In the genomic region with DNA sequence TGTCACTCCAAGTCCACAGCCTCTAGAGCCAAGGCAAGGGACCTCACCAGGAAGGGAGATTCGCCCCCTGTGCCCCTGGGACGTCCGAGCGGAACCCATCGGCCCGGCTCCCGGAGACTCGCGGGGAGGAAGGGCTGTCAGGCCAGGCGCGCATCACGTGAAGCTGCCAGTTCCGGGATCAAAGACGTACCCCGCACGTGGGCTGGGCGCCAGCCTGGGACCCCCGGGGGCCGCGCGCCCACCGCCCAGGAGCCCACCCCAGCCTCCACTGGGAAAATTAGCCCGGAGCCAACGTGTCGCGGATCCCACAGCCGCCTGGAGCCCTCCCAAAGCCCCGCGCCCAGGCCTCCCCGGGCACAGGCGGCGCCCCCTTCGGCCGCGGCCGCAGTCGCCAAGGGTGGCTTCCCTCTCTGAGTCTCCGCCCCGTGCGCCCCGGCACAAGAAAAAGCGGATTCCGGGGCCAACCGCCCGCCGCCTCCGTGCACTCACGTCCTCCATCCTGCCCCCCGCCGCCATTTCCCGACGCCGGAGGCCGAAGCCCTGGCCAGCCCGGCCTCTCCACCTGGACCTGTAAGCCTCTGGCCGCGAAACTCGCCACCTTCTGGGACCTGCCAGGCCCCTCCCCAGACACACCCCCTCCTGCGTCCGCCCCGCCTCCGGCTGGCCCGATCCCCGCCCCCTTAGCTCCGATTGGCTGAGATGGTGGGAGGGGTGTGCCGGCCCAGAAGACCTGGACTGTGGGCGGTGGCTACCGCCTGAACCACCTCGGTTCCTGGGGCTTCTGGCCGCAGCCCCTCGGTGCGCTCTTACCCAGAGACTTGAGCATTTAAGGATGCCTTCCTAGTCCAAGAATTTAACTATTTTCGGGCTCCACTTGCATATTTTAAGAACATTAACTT, we compare ENCODE assay signal across 8 cellular contexts. TPM values are rescaled to one million over a fixed set of nuclear protein-coding genes. Genes with fewer than 3 reads are reported as not detected.
A peak's percentile ranks its signal among the peaks of the same experiment; 100 is the strongest.
DNase-seq lines count a peak whose midpoint lies in the region; ATAC-seq and TF ChIP-seq lines count a peak whose summit lies in the region.

A gene (minus strand): TSS at position 603 of the 899 bp plus-strand sequence. CDS start 87 bp downstream, at position 516.

- H3K36me3 Mint-ChIP-seq in chondrocyte (ENCODE audit: low read depth), result no peaks in the 10 kb centered on the region

- H3K27me3 ChIP-seq in kidney epithelial cell (ENCODE audit: control insufficient read depth, insufficient read depth, low read length), result no peaks in the 10 kb centered on the region

- no peaks in the 10 kb centered on the region for H3K9me3 Mint-ChIP-seq in chondrocyte (ENCODE audit: low read depth)

- peaks cover 17% of the 10 kb centered on the region for H3K4me1 Mint-ChIP-seq in chondrocyte (ENCODE audit: low read depth)

- ATAC-seq in GM19025 (IDR thresholded peaks at IDR 0.05; ENCODE audit: low read depth, unreplicated experiment) (peak; percentile 95), HG03342 (IDR thresholded peaks at IDR 0.05; ENCODE audit: unreplicated experiment) (peak; percentile 97)

- peak within 1 kb of the TSS; percentile 94 for H3K4me3 Mint-ChIP-seq in chondrocyte (ENCODE audit: unreplicated experiment)

- H3K27me3 Mint-ChIP-seq in chondrocyte (ENCODE audit: low read depth), result no peaks in the 10 kb centered on the region

- DNase-seq in AG20443 (ENCODE audit: low spot score) (peak; percentile 98), NCI-H345 treated with DMSO at 0.1 percent for 48 hours (lab: John Stamatoyannopoulos, UW; ENCODE audit: unreplicated experiment) (peak; percentile 73), chondrocyte (ENCODE audit: low spot score) (peak; percentile 94), kidney epithelial cell (ENCODE audit: low read depth) (peak; percentile 61)
- peak; percentile 82 to 91 for DNase-seq in activated CD4-positive, alpha-beta T cell treated with anti-CD3 and anti-CD28 coated beads for 24 hours (ENCODE audit: low read depth in 2 of 2)
- peak; percentile 81 to 89 for DNase-seq in stimulated activated CD4-positive, alpha-beta T cell treated with anti-CD3 and anti-CD28 coated beads, Interleukin-15, amount 100 ng/mL, for 48 hours (ENCODE audit: low read depth in 2 of 2)

- H3K36me3 ChIP-seq in kidney epithelial cell (ENCODE audit: control insufficient read depth, insufficient read depth, low read length), result no peaks in the 10 kb centered on the region

- H3K27ac Mint-ChIP-seq in chondrocyte (ENCODE audit: unreplicated experiment), result peak within 1 kb of the TSS; percentile 94

- H3K4me3 ChIP-seq in kidney epithelial cell (ENCODE audit: low read depth, low read length), result peak within 1 kb of the TSS; percentile 94

- TF ChIP-seq CTCF in chondrocyte (IDR thresholded peaks at IDR 0.05) (peak; percentile 55), kidney epithelial cell (IDR thresholded peaks at IDR 0.05; ENCODE audit: insufficient read depth, low read length, poor library complexity, severe bottlenecking) (peak; percentile 10)

RNA-seq across cellular contexts. Expression of the gene that starts here (rescaled TPM):
- 13.0 to 14.0 TPM (median 13.6 TPM) in 3 replicates for total RNA-seq in chondrocyte
- total RNA-seq in kidney epithelial cell, result 16.2 and 21.1 TPM in 2 replicates

Comparison
In these comparisons a context has a peak if more than half of its experiments do, and no peak if none do; other contexts are left out.
1. Peak in every context shown above with its lines: DNase-seq, ATAC-seq and H3K4me3 ChIP-seq.